10 cellular contexts compared by ENCODE assay signal in genomic region chr15:30392766-30393663, GRCh38. TPM values are rescaled to one million over a fixed set of nuclear protein-coding genes. Genes with fewer than 3 reads are reported as not detected.
DNase-seq lines count a peak whose midpoint lies in the region; ATAC-seq, FAIRE-seq and TF ChIP-seq lines count a peak whose summit lies in the region.
"Not testable (repeated sequence)": the region's sequence is repeated elsewhere in the genome, so short reads cannot be mapped to it uniquely, and the experiment has no call there.
"Had no signal": no experiment of that assay in that cellular context is flagged by ENCODE, and none has a peak within 500 bp of the region (broad histone marks: within the 10 kb centered on the region; RNA-seq: fewer than 3 reads in every experiment).

CHRFAM7A (minus strand) TSS chr15:30393540; CDS start chr15:30383351, 10,189 bp downstream.

- POLR2A ChIA-PET in Panc1 (lab: Charles Lee); activated CD8-positive, alpha-beta T cell treated with anti-CD3 and anti-CD28 coated beads, Interleukin-2, amount 10 ng/mL, durations not matched to agents 7 days and 5 days (lab: Charles Lee): not testable (repeated sequence)

- in situ Hi-C loops in Panc1 (cut with HindIII; ENCODE audit: low pct_unique_long_range_greater_than_20kb, low sequenced_read_pairs): not testable (repeated sequence)

- not testable (repeated sequence) for H3K27me3 ChIP-seq in Panc1 (ENCODE audit: control insufficient read depth, insufficient read depth, low read length); body of pancreas; lung (ENCODE audit: control insufficient read depth, insufficient read depth); pancreas; thyroid gland

- H3K4me3 ChIP-seq in Panc1 (ENCODE audit: low read depth in 2 of 2, low read length in 2 of 2); body of pancreas; lung; thyroid gland (replicated peaks in 1 of 3): not testable (repeated sequence)
- H3K4me3 ChIP-seq in pancreas: peak within 1 kb of the TSS in 1 of 4 donors; percentile 32

- not testable (repeated sequence) for H3K27me3 Mint-ChIP-seq in activated CD8-positive, alpha-beta T cell treated with anti-CD3 and anti-CD28 coated beads, Interleukin-2, amount 10 ng/mL, durations not matched to agents 7 days and 5 days (ENCODE audit: low read depth)

- H3K9me3 Mint-ChIP-seq in activated CD8-positive, alpha-beta T cell treated with anti-CD3 and anti-CD28 coated beads, Interleukin-2, amount 10 ng/mL, durations not matched to agents 7 days and 5 days (ENCODE audit: insufficient read depth): not testable (repeated sequence)

- not testable (repeated sequence) for H3K36me3 ChIP-seq in Panc1 (ENCODE audit: control insufficient read depth, insufficient read depth, low read length); body of pancreas (replicated peaks in 1 of 2; ENCODE audit: insufficient read depth in 1 of 2, low read depth in 2 of 2); lung (ENCODE audit: control insufficient read depth in 2 of 2, insufficient read depth in 2 of 2, low read length in 2 of 2); pancreas; thyroid gland

- intact Hi-C loops in Panc1 (cut with micrococcal nuclease; ENCODE audit: unreplicated experiment); body of pancreas (cut with DNase I); left ventricle myocardium superior (cut with micrococcal nuclease); pancreas (cut with DNase I); thyroid gland (cut with DNase I): not testable (repeated sequence)

- not testable (repeated sequence) for BruUV-seq in Panc1 (replicated peaks; lab: Mats Ljungman, UMichigan)

- H3K36me3 Mint-ChIP-seq in activated CD8-positive, alpha-beta T cell treated with anti-CD3 and anti-CD28 coated beads, Interleukin-2, amount 10 ng/mL, durations not matched to agents 7 days and 5 days (ENCODE audit: low read depth): not testable (repeated sequence)

- not testable (repeated sequence) for H3K27ac Mint-ChIP-seq in activated CD8-positive, alpha-beta T cell treated with anti-CD3 and anti-CD28 coated beads, Interleukin-2, amount 10 ng/mL, durations not matched to agents 7 days and 5 days

- not testable (repeated sequence) for H3K27ac ChIP-seq in Panc1 (ENCODE audit: low read length); body of pancreas; lung (ENCODE audit: low read depth in 1 of 2, low read length in 1 of 2); pancreas; thyroid gland

- not testable (repeated sequence) for DNase-seq in Panc1 (ENCODE audit: low read depth, low spot score); activated CD8-positive, alpha-beta T cell treated with anti-CD3 and anti-CD28 coated beads, Interleukin-2, amount 10 ng/mL, durations not matched to agents 7 days and 5 days; body of pancreas; left ventricle myocardium superior; lung (ENCODE audit: low spot score); thyroid gland
- peak in 2 of 6 donors; percentile 14 to 36 for DNase-seq in pancreas

- not testable (repeated sequence) for TF ChIP-seq POLR2A in body of pancreas (IDR thresholded peaks at IDR 0.05); thyroid gland (IDR thresholded peaks at IDR 0.05)

- ATAC-seq in GM18868 (IDR thresholded peaks at IDR 0.05; ENCODE audit: unreplicated experiment): peak; percentile 43
- ATAC-seq in Panc1: peak; percentile 94
- peak; percentile 92 for ATAC-seq in activated CD8-positive, alpha-beta T cell treated with anti-CD3 and anti-CD28 coated beads, Interleukin-2, amount 10 ng/mL, durations not matched to agents 7 days and 5 days
- peak; percentile 75 for ATAC-seq in body of pancreas
- peak; percentile 80 for ATAC-seq in left ventricle myocardium superior
- peak; percentile 69 for ATAC-seq in lung (ENCODE audit: insufficient read depth, low FRiP score)
- peak; percentile 87 to 94 (median 91) for ATAC-seq in pancreas

- not testable (repeated sequence) for FAIRE-seq in pancreas (lab: Jason Lieb, UNC)

- H3K9me3 ChIP-seq in Panc1 (ENCODE audit: control insufficient read depth, insufficient read depth, low read depth, low read length); body of pancreas; lung (ENCODE audit: control insufficient read depth in 2 of 2, insufficient read depth in 1 of 2, low read length in 1 of 2); pancreas; thyroid gland: not testable (repeated sequence)

- H3K4me3 Mint-ChIP-seq in activated CD8-positive, alpha-beta T cell treated with anti-CD3 and anti-CD28 coated beads, Interleukin-2, amount 10 ng/mL, durations not matched to agents 7 days and 5 days: not testable (repeated sequence)

- H3K4me1 ChIP-seq in Panc1 (ENCODE audit: control insufficient read depth, insufficient read depth, low read length); body of pancreas; lung (ENCODE audit: control insufficient read depth in 2 of 2, insufficient read depth in 2 of 2, low read length in 2 of 2); pancreas; thyroid gland: not testable (repeated sequence)

- not testable (repeated sequence) for H3K4me1 Mint-ChIP-seq in activated CD8-positive, alpha-beta T cell treated with anti-CD3 and anti-CD28 coated beads, Interleukin-2, amount 10 ng/mL, durations not matched to agents 7 days and 5 days (ENCODE audit: low read depth)

- no CpG with 5 or more reads among the region's 74 CpGs for WGBS in body of pancreas, 2 donors
- WGBS in lung, 2 donors: no CpG with 5 or more reads among the region's 74 CpGs
- 0% methylated on average over 15 of the region's 74 CpGs; no CpG with 5 or more reads in 1 of the 2 donors for WGBS in pancreas, 2 donors
- no CpG with 5 or more reads among the region's 74 CpGs for WGBS in thyroid gland, 2 donors

- CTCF ChIA-PET in Panc1 (lab: Charles Lee); activated CD8-positive, alpha-beta T cell treated with anti-CD3 and anti-CD28 coated beads, Interleukin-2, amount 10 ng/mL, durations not matched to agents 7 days and 5 days (lab: Charles Lee): not testable (repeated sequence)

- not testable (repeated sequence) for TF ChIP-seq CTCF in Panc1 (IDR thresholded peaks at IDR 0.05); body of pancreas (IDR thresholded peaks at IDR 0.05); lung (IDR thresholded peaks at IDR 0.05; ENCODE audit: control extremely low read depth, extremely low read depth); pancreas (IDR thresholded peaks at IDR 0.05); thyroid gland (IDR thresholded peaks at IDR 0.05)

RNA-seq across cellular contexts. Expression of gene CHRFAM7A, which starts in this region (rescaled TPM):
- total RNA-seq in Panc1 (2021; ENCODE audit: unreplicated experiment): 11.5 TPM
- polyA plus RNA-seq in Panc1 (2012; ENCODE audit: insufficient read length): 3.6 TPM
- total RNA-seq in activated CD8-positive, alpha-beta T cell treated with anti-CD3 and anti-CD28 coated beads, Interleukin-2, amount 10 ng/mL, durations not matched to agents 7 days and 5 days: 1 to 10 TPM; 1.9 to 2.3 TPM
- 1 to 10 TPM; 2.0 to 3.1 TPM for total RNA-seq in body of pancreas
- 1.3 TPM for total RNA-seq in left ventricle myocardium superior
- 1 to 10 TPM; 4.1 to 7.4 TPM for total RNA-seq in lung
- polyA plus RNA-seq in lung: 1 to 10 TPM; 1.1 to 2.8 TPM
- total RNA-seq in pancreas: 1 to 10 TPM; 1.1 to 2.5 (median 1.9) TPM
- under 1 TPM; 0.33 to 0.95 TPM for polyA plus RNA-seq in pancreas
- 10 to 100 TPM in 3 of 4 donors, 1 to 10 TPM in 1; 4.8 to 36.0 (median 23.4) TPM for total RNA-seq in thyroid gland
- total RNA-seq: activated CD4-positive, alpha-beta T cell treated with anti-CD3 and anti-CD28 coated beads, Interleukin-2, amount 10 ng/mL, durations not matched to agents 7 days and 5 days had no signal
- polyA plus RNA-seq: BJ had no signal

Comparison
In these comparisons a context has a peak if more than half of its experiments do, and no peak if none do; other contexts are left out.
1. ATAC-seq: peak in every context shown above with its lines; median percentile 94 in Panc1; 92 in activated CD8-positive, alpha-beta T cell treated with anti-CD3 and anti-CD28 coated beads, Interleukin-2, amount 10 ng/mL, durations not matched to agents 7 days and 5 days; 91 in pancreas; 80 in left ventricle myocardium superior; 75 in body of pancreas; 69 in lung; 43 in GM18868.